ENCODE assay signal across 17 cellular contexts in genomic region chr9:93956183-93956784, GRCh38. TPM values are rescaled to one million over a fixed set of nuclear protein-coding genes. Genes with fewer than 3 reads are reported as not detected.
DNase-seq lines count a peak whose midpoint lies in the region; FAIRE-seq and TF ChIP-seq lines count a peak whose summit lies in the region.
"Had no signal": no experiment of that assay in that cellular context is flagged by ENCODE, and none has a peak within 500 bp of the region (broad histone marks: within the 10 kb centered on the region; RNA-seq: fewer than 3 reads in every experiment).

No MANE protein-coding gene starts in this region.

- H3K9me3 ChIP-seq in HUES64 (ENCODE audit: insufficient read depth, low read depth, low read length) (no peaks in the 10 kb centered on the region), astrocyte (ENCODE audit: insufficient read depth, low read depth, low read length) (no peaks in the 10 kb centered on the region)
- H3K9me3 ChIP-seq: upper lobe of right lung had no signal

- H3K4me1 ChIP-seq in HUES64 (ENCODE audit: insufficient read depth, low read length) (peaks cover 5% of the 10 kb centered on the region), astrocyte (ENCODE audit: insufficient read depth, low read length) (peaks cover 7% of the 10 kb centered on the region)

- no peak overlapping the region for H2AFZ ChIP-seq in astrocyte (ENCODE audit: low read depth, low read length)

- peak overlapping the region; percentile 74 for H3K4me2 ChIP-seq in astrocyte (ENCODE audit: low read length)

- peaks cover 15% of the 10 kb centered on the region for H4K20me1 ChIP-seq in astrocyte (ENCODE audit: insufficient read depth, low read length)

- H3K27me3 ChIP-seq in HUES64 (ENCODE audit: insufficient read depth, low read length) = peaks cover 97% of the 10 kb centered on the region
- peaks cover 91% of the 10 kb centered on the region for H3K27me3 ChIP-seq in astrocyte (ENCODE audit: insufficient read depth, low read length)

- H3K36me3 Mint-ChIP-seq in astrocyte (ENCODE audit: low read depth, unreplicated experiment) (peaks cover 2% of the 10 kb centered on the region), osteocyte (ENCODE audit: unreplicated experiment) (peaks cover 6% of the 10 kb centered on the region)
- H3K36me3 Mint-ChIP-seq: CD4-positive, CD25-positive, alpha-beta regulatory T cell had no signal

- DNase-seq in DMS53 (lab: John Stamatoyannopoulos, UW) (peak; percentile 18), DMS53 treated with DMSO at 0.1 percent for 48 hours (lab: John Stamatoyannopoulos, UW; ENCODE audit: unreplicated experiment) (no peak), astrocyte (ENCODE audit: low read depth) (no peak), osteocyte (ENCODE audit: extremely low spot score, unreplicated experiment) (no peak), midbrain (lab: John Stamatoyannopoulos, UW) (no peak), D721Med (ENCODE audit: insufficient read length, low spot score) (no peak)
- DNase-seq in activated effector memory CD4-positive, alpha-beta T cell treated with Interleukin-2 at 50 U/mL for 16 hours = no peak
- DNase-seq: CD4-positive, CD25-positive, alpha-beta regulatory T cell; Karpas-422; NCI-H1417 treated with DMSO at 0.1 percent for 48 hours; small intestine had no signal

- H3K9me3 Mint-ChIP-seq in astrocyte (ENCODE audit: unreplicated experiment) (peaks cover 13% of the 10 kb centered on the region), osteocyte (ENCODE audit: unreplicated experiment) (no peaks in the 10 kb centered on the region)
- H3K9me3 Mint-ChIP-seq: endodermal cell had no signal

- H3K79me2 ChIP-seq in astrocyte (ENCODE audit: insufficient read depth, low read length) = no peaks in the 10 kb centered on the region

- H3K27me3 Mint-ChIP-seq in astrocyte (ENCODE audit: low read depth, unreplicated experiment) = peaks cover 66% of the 10 kb centered on the region
- H3K27me3 Mint-ChIP-seq in osteocyte (ENCODE audit: unreplicated experiment) = peaks cover 67% of the 10 kb centered on the region

- no peak for FAIRE-seq in astrocyte (lab: Jason Lieb, UNC)
- no peak for FAIRE-seq in D721Med (lab: Jason Lieb, UNC)
- FAIRE-seq: small intestine had no signal

- WGBS in HUES64 = 60% methylated on average over 6 of the region's 6 CpGs

- H3K27ac Mint-ChIP-seq in astrocyte (ENCODE audit: unreplicated experiment) (no peak overlapping the region), osteocyte (ENCODE audit: unreplicated experiment) (no peak overlapping the region)
- H3K27ac Mint-ChIP-seq: endodermal cell had no signal

- H3K9ac ChIP-seq in HUES64 (ENCODE audit: low read depth, low read length) (no peak overlapping the region), astrocyte (ENCODE audit: low read length) (no peak overlapping the region)

- H3K4me1 Mint-ChIP-seq in astrocyte (ENCODE audit: low read depth, unreplicated experiment) = no peaks in the 10 kb centered on the region
- H3K4me1 Mint-ChIP-seq in osteocyte (ENCODE audit: unreplicated experiment) = peaks cover 35% of the 10 kb centered on the region

- peak overlapping the region; percentile 52 for H3K4me3 ChIP-seq in HUES64 (ENCODE audit: low read length)
- no peak overlapping the region for H3K4me3 ChIP-seq in astrocyte (ENCODE audit: insufficient read depth, low read depth, low read length)

- TF ChIP-seq CTCF in astrocyte (IDR thresholded peaks at IDR 0.05; ENCODE audit: insufficient read depth, low read depth, low read length) (no peak), osteocyte (IDR thresholded peaks at IDR 0.05) (no peak), D721Med (IDR thresholded peaks at IDR 0.05; ENCODE audit: insufficient read depth, missing control alignments) (no peak)

- H3K36me3 ChIP-seq in HUES64 (ENCODE audit: insufficient read depth, low read length) (no peaks in the 10 kb centered on the region), astrocyte (ENCODE audit: insufficient read depth, low read length) (no peaks in the 10 kb centered on the region)
- H3K36me3 ChIP-seq: upper lobe of right lung had no signal

- H3K27ac ChIP-seq in HUES64 (ENCODE audit: low read depth, low read length) (no peak overlapping the region), astrocyte (ENCODE audit: low read depth, low read length) (no peak overlapping the region)
- H3K27ac ChIP-seq: 22Rv1, upper lobe of right lung had no signal

- H3K4me3 Mint-ChIP-seq in astrocyte (ENCODE audit: unreplicated experiment) (peak overlapping the region; percentile 20), osteocyte (ENCODE audit: unreplicated experiment) (peak overlapping the region; percentile 8)

RNA-seq across cellular contexts. Expression of gene BARX1, which starts 1.1 kb away (rescaled TPM):
- 0.95 TPM for polyA plus RNA-seq in HUES64 (2013, experiment 1 of 2)
- polyA plus RNA-seq in HUES64 (2013, experiment 2 of 2) = 1.9 TPM
- total RNA-seq in astrocyte (0.62 and 0.73 TPM in 2 replicates), osteocyte (1.7 and 2.2 TPM in 2 replicates)
- total RNA-seq: CD4-positive, CD25-positive, alpha-beta regulatory T cell; cerebellum; T-helper 1 cell treated with Interleukin-12 subunit alpha and Interleukin-12 subunit beta and Interleukin-4 antibody, amounts not matched to agents 30 ng/mL and 1 ng/mL, for 36 hours; upper lobe of right lung had no signal
- polyA plus RNA-seq: CD4-positive, CD25-positive, alpha-beta regulatory T cell had no signal
